Comparison of ENCODE assay signal across 8 cellular contexts in the genomic region with DNA sequence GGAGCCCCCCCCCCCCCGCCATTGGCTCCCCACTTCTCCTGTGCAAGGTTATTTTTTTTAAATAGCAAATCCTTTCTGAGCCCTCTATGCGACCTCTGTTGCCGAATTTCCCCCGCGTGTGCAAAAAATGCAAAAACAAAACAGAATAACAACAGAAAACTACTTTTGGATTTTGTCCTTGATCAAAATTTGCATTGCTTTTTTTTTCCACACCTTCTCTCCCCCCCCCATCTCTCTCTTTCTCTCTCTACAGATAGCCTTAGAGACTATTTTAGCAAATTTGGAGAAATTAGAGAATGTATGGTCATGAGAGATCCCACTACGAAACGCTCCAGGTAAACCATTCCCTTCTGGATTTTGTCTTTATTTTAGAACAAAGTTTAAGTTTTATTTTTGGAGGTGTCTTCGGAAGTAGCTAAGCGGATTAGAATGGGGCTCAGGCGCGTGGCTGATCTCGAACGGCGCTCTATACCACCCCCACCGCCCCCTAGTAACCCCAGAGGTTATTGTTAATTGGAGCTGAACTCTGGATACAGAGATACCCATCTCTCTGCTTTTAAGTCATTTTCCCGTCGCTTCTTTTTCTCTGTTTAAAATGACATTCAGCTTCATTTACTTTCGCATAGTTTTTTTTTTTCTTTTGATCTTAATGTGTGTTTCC. TPM values are rescaled to one million over a fixed set of nuclear protein-coding genes. Genes with fewer than 3 reads are reported as not detected.
A peak's percentile ranks its signal among the peaks of the same experiment; 100 is the strongest.
DNase-seq lines count a peak whose midpoint lies in the region; ATAC-seq and TF ChIP-seq lines count a peak whose summit lies in the region.

No MANE protein-coding gene starts in this region.

- DNase-seq in heart left ventricle (no peak), cardiac septum (ENCODE audit: low spot score) (no peak), T-helper 17 cell (no peak), epithelial cell of proximal tubule (ENCODE audit: low read depth) (no peak), amniotic stem cell (lab: John Stamatoyannopoulos, UW) (no peak)

- peaks cover 0 to 49% (median 22%) of the 10 kb centered on the region in 12 donors for H3K4me1 ChIP-seq in heart left ventricle
- H3K4me1 ChIP-seq in parathyroid adenoma, result peaks cover 9% of the 10 kb centered on the region

- H3K4me1 Mint-ChIP-seq in T-helper 17 cell, result peaks cover 46% of the 10 kb centered on the region

- no peaks in the 10 kb centered on the region for H3K9me3 ChIP-seq in heart left ventricle
- H3K9me3 ChIP-seq in T-helper 17 cell (ENCODE audit: control insufficient read depth, low read length, poor library complexity, severe bottlenecking), result no peaks in the 10 kb centered on the region
- H3K9me3 ChIP-seq in parathyroid adenoma (ENCODE audit: control insufficient read depth, low read length), result no peaks in the 10 kb centered on the region

- peaks cover 34% of the 10 kb centered on the region for H3K79me2 ChIP-seq in parathyroid adenoma

- WGBS in heart left ventricle, 4 donors, result 0 to 1% (median 0%) methylated on average over 18 of the region's 18 CpGs

- H3K36me3 ChIP-seq in heart left ventricle, result peaks cover 0 to 27% (median 8%) of the 10 kb centered on the region in 9 donors
- H3K36me3 ChIP-seq in parathyroid adenoma (ENCODE audit: control insufficient read depth, insufficient read depth, low read length), result no peaks in the 10 kb centered on the region

- peak overlapping the region; percentile 78 to 98 (median 88) for H3K4me3 ChIP-seq in heart left ventricle
- H3K4me3 ChIP-seq in epithelial cell of proximal tubule (ENCODE audit: low read depth, low read length), result peak overlapping the region; percentile 80
- H3K4me3 ChIP-seq in parathyroid adenoma (ENCODE audit: low read depth, low read length), result peak overlapping the region; percentile 73

- peaks cover 2% of the 10 kb centered on the region for H3K36me3 Mint-ChIP-seq in T-helper 17 cell (ENCODE audit: low read depth)

- TF ChIP-seq CTCF in heart left ventricle (IDR thresholded peaks at IDR 0.05), result no peak
- no peak for TF ChIP-seq CTCF in epithelial cell of proximal tubule (conservative IDR thresholded peaks at IDR 0.05; ENCODE audit: low read depth, low read length)
- no peak for TF ChIP-seq CTCF in parathyroid adenoma (IDR thresholded peaks at IDR 0.05)

- peak overlapping the region; percentile 57 for H2AFZ ChIP-seq in parathyroid adenoma

- H3K27me3 ChIP-seq in heart left ventricle (no peaks in the 10 kb centered on the region), parathyroid adenoma (ENCODE audit: control insufficient read depth, insufficient read depth, low read length) (no peaks in the 10 kb centered on the region)

- peak overlapping the region; percentile 94 for H3K4me2 ChIP-seq in parathyroid adenoma (ENCODE audit: low read length)

- intact Hi-C loops in heart left ventricle (cut with DNase I), result loop anchor here in 4 of 10 donors (5.0 to 10.0 kb wide), 8 partner anchors 67 to 575 kb away; no protein-coding TSS in a partner anchor
- intact Hi-C loops in cardiac septum (cut with DNase I), result loop anchor here (5.0 to 10.0 kb wide), 4 partner anchors 100 to 410 kb away; no protein-coding TSS in a partner anchor

- H3K9ac ChIP-seq in parathyroid adenoma, result peak overlapping the region; percentile 63

- no peak for ATAC-seq in heart left ventricle
- no peak for ATAC-seq in T-helper 17 cell
- no peak for ATAC-seq in GM19395 (IDR thresholded peaks at IDR 0.05; ENCODE audit: unreplicated experiment)
- ATAC-seq in HG03565 (IDR thresholded peaks at IDR 0.05; ENCODE audit: unreplicated experiment), result no peak

- H3K4me3 Mint-ChIP-seq in T-helper 17 cell, result peak overlapping the region; percentile 95

- H3K27ac ChIP-seq in heart left ventricle (peak overlapping the region; percentile 82 to 99 (median 98)), parathyroid adenoma (peak overlapping the region; percentile 94)

- TF ChIP-seq POLR2A in heart left ventricle (IDR thresholded peaks at IDR 0.05), result no peak

- H3K27ac Mint-ChIP-seq in T-helper 17 cell, result peak overlapping the region; percentile 97

- no peaks in the 10 kb centered on the region for H3K27me3 Mint-ChIP-seq in T-helper 17 cell

RNA-seq across cellular contexts. Expression of a gene that starts 1.0 kb away (rescaled TPM):
- total RNA-seq in heart left ventricle (100 to 1,000 TPM in 6 of 9 donors, 10 to 100 TPM in 3; 43.2 to 120 (median 104) TPM), cardiac septum (112 TPM), T-helper 17 cell (100 to 1,000 TPM; 148 to 151 TPM), epithelial cell of proximal tubule (26.3 and 26.6 TPM in 2 replicates)
- polyA plus RNA-seq in heart left ventricle, result 10 to 100 TPM; 35.9 to 51.5 TPM
